In genomic region chr15:58299311-58299850, GRCh38 we compare ENCODE assay signal across 14 cellular contexts.
A peak's percentile ranks its signal among the peaks of the same experiment; 100 is the strongest.
DNase-seq lines count a peak whose midpoint lies in the region.
"Had no signal": no experiment of that assay in that cellular context is flagged by ENCODE, and none has a peak within 500 bp of the region (broad histone marks: within the 10 kb centered on the region; RNA-seq: fewer than 3 reads in every experiment).

No MANE protein-coding gene starts in this region.

- peak overlapping the region in 2 of 11 experiments; percentile 19 to 33; a peak in 4 of 22 replicates for H3K27ac ChIP-seq in BLaER1 treated with 17β-estradiol and CSF1 and Interleukin-3, amounts not matched to agents 10 nM and 100 nM

- peaks cover 22 to 63% (median 45%) of the 10 kb centered on the region in 11 experiments for H3K9me3 ChIP-seq in BLaER1 treated with 17β-estradiol and CSF1 and Interleukin-3, amounts not matched to agents 10 nM and 100 nM (replicated peaks in 1 of 11)

- no peak overlapping the region for H3K4me3 ChIP-seq in BLaER1 treated with 17β-estradiol and CSF1 and Interleukin-3, amounts not matched to agents 10 nM and 100 nM

- peak; percentile 73 for DNase-seq in astrocyte of the hippocampus (ENCODE audit: low read depth, low spot score)
- peak; percentile 86 for DNase-seq in glomerular visceral epithelial cell (ENCODE audit: extremely low spot score)
- DNase-seq in renal cortical epithelial cell (ENCODE audit: low read depth), result peak; percentile 91
- no peak for DNase-seq in activated naive CD4-positive, alpha-beta T cell treated with Interleukin-2 at 50 U/mL for 16 hours
- DNase-seq in NCI-H446 treated with DMSO at 0.1 percent for 48 hours (lab: John Stamatoyannopoulos, UW), result no peak
- DNase-seq in NCI-H345 (lab: John Stamatoyannopoulos, UW), result no peak
- DNase-seq in KG1 (lab: John Stamatoyannopoulos, UW), result no peak
- DNase-seq: ACHN, activated B cell treated with CpG ODN at 0.5 μM for 24 hours, EL, NCI-H187, NCI-H510A, Right ventricle myocardium superior had no signal

- no peaks in the 10 kb centered on the region for H4K20me1 ChIP-seq in BLaER1 treated with 17β-estradiol and CSF1 and Interleukin-3, amounts not matched to agents 10 nM and 100 nM

- H3K36me3 ChIP-seq in BLaER1 treated with 17β-estradiol and CSF1 and Interleukin-3, amounts not matched to agents 10 nM and 100 nM, result no peaks in the 10 kb centered on the region; a peak in 1 of 22 replicates

- H3K9ac ChIP-seq in BLaER1 treated with 17β-estradiol and CSF1 and Interleukin-3, amounts not matched to agents 10 nM and 100 nM, result 0 out of 22 replicates have a peak overlapping the region, but pooled peaks of 1 of the 11 experiments have one; percentile 5

- peak overlapping the region; percentile 35 to 77 (median 59) for H3K4me2 ChIP-seq in BLaER1 treated with 17β-estradiol and CSF1 and Interleukin-3, amounts not matched to agents 10 nM and 100 nM

- peaks cover 14 to 48% (median 33%) of the 10 kb centered on the region in 10 experiments for H3K4me1 ChIP-seq in BLaER1 treated with 17β-estradiol and CSF1 and Interleukin-3, amounts not matched to agents 10 nM and 100 nM

- H3K27me3 ChIP-seq in BLaER1 treated with 17β-estradiol and CSF1 and Interleukin-3, amounts not matched to agents 10 nM and 100 nM, result no peaks in the 10 kb centered on the region

Comparison
In these comparisons a context has a peak if more than half of its experiments do, and no peak if none do; other contexts are left out.
1. DNase-seq: peak in astrocyte of the hippocampus (single experiment), glomerular visceral epithelial cell (single experiment) and renal cortical epithelial cell (single experiment); none in activated naive CD4-positive, alpha-beta T cell treated with Interleukin-2 at 50 U/mL for 16 hours (single experiment), NCI-H446 treated with DMSO at 0.1 percent for 48 hours (single experiment), NCI-H345 (single experiment) and KG1 (single experiment).